8 cellular contexts compared by ENCODE assay signal in the genomic region with DNA sequence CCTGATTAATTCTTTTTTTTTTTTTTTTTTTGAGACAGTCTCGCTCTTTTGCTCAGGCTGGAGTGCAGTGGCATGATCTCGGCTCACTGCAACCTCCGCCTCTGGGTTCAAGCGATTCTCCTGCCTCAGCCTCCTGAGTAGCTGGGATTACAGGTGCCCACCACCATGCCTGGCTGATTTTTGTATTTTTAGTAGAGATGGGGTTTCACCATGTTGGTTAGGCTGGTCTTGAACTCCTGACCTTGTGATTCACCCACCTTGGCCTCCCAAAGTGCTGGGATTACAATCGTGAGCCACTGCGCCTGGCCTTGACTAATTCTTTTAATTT. TPM values are rescaled to one million over a fixed set of nuclear protein-coding genes. Genes with fewer than 3 reads are reported as not detected.
DNase-seq lines count a peak whose midpoint lies in the region; ATAC-seq, FAIRE-seq and TF ChIP-seq lines count a peak whose summit lies in the region.
"Not testable (repeated sequence)": the region's sequence is repeated elsewhere in the genome, so short reads cannot be mapped to it uniquely, and the experiment has no call there.

No MANE protein-coding gene starts in this region.

- POLR2A ChIA-PET in activated CD8-positive, alpha-beta T cell treated with anti-CD3 and anti-CD28 coated beads for 36 hours (lab: Charles Lee): interaction anchor here (0.8 to 6.9 kb wide), 6 partner anchors 9 to 44 kb away, joined by 3 to 43 read pairs (median 6); partner anchors contain the start of gene CDK5R1
- POLR2A ChIA-PET in GM12878 (lab: Charles Lee): interaction anchor here (0.5 to 4.2 kb wide), 12 partner anchors 10 to 84 kb away, joined by 3 to 106 read pairs (median 6); partner anchors contain the start of gene CDK5R1

- not testable (repeated sequence) for H4K20me1 ChIP-seq in BLaER1 treated with 17β-estradiol and CSF1 and Interleukin-3, amounts not matched to agents 10 nM and 100 nM; MM.1S (ENCODE audit: insufficient read depth, low read length); GM12878 (ENCODE audit: control insufficient read depth, insufficient read depth)

- peaks cover 30 to 99% (median 85%) of the 10 kb centered on the region in 10 experiments for H3K4me1 ChIP-seq in BLaER1 treated with 17β-estradiol and CSF1 and Interleukin-3, amounts not matched to agents 10 nM and 100 nM
- peaks cover 25% of the 10 kb centered on the region for H3K4me1 ChIP-seq in MM.1S (ENCODE audit: low read length)
- peaks cover 53% of the 10 kb centered on the region for H3K4me1 ChIP-seq in GM12878 (ENCODE audit: control insufficient read depth, insufficient read depth, low read length)

- H3K9me3 Mint-ChIP-seq in activated CD8-positive, alpha-beta T cell treated with anti-CD3 and anti-CD28 coated beads for 36 hours; activated naive CD4-positive, alpha-beta T cell treated with anti-CD3 and anti-CD28 coated beads for 36 hours; naive B cell; stimulated activated memory B cell treated with anti-CD40 and anti-IgM and Interleukin-4, amounts not matched to agents 10 μg/mL and 1 μg/mL and 100 μg/mL, for 72 hours: not testable (repeated sequence)

- not testable (repeated sequence) for H3K27me3 Mint-ChIP-seq in activated CD8-positive, alpha-beta T cell treated with anti-CD3 and anti-CD28 coated beads for 36 hours; activated naive CD4-positive, alpha-beta T cell treated with anti-CD3 and anti-CD28 coated beads for 36 hours (ENCODE audit: low read depth); naive B cell; stimulated activated memory B cell treated with anti-CD40 and anti-IgM and Interleukin-4, amounts not matched to agents 10 μg/mL and 1 μg/mL and 100 μg/mL, for 72 hours

- H3K4me3 Mint-ChIP-seq in activated CD8-positive, alpha-beta T cell treated with anti-CD3 and anti-CD28 coated beads for 36 hours; stimulated activated memory B cell treated with anti-CD40 and anti-IgM and Interleukin-4, amounts not matched to agents 10 μg/mL and 1 μg/mL and 100 μg/mL, for 72 hours: not testable (repeated sequence)
- H3K4me3 Mint-ChIP-seq in activated naive CD4-positive, alpha-beta T cell treated with anti-CD3 and anti-CD28 coated beads for 36 hours: peak overlapping the region; percentile 42
- H3K4me3 Mint-ChIP-seq in naive B cell: peak overlapping the region in 7 of 8 donors; percentile 53 to 89 (median 71)

- FAIRE-seq in GM12878 (lab: Jason Lieb, UNC): not testable (repeated sequence)

- H2AFZ ChIP-seq in MM.1S (ENCODE audit: low read length); GM12878 (ENCODE audit: control insufficient read depth, low read depth, low read length): not testable (repeated sequence)

- BruUV-seq in GM12878 (replicated peaks; lab: Mats Ljungman, UMichigan): not testable (repeated sequence)

- H3K36me3 ChIP-seq in BLaER1 treated with 17β-estradiol and CSF1 and Interleukin-3, amounts not matched to agents 10 nM and 100 nM; MM.1S (replicated peaks; ENCODE audit: insufficient read depth, low read length); WERI-Rb-1; GM12878 (ENCODE audit: control insufficient read depth in 2 of 2, insufficient read depth in 2 of 2, low read length in 1 of 2): not testable (repeated sequence)

- H3K4me2 ChIP-seq in BLaER1 treated with 17β-estradiol and CSF1 and Interleukin-3, amounts not matched to agents 10 nM and 100 nM: peak overlapping the region; percentile 31 to 76 (median 68); a peak in 21 of 22 replicates
- H3K4me2 ChIP-seq in MM.1S (ENCODE audit: low read depth, low read length) (peak overlapping the region; percentile 69; the same call in 1 of the 2 replicates), GM12878 (ENCODE audit: control insufficient read depth, insufficient read depth) (peak overlapping the region; percentile 44; the same call in 1 of the 2 replicates)

- H3K4me3 ChIP-seq in BLaER1 treated with 17β-estradiol and CSF1 and Interleukin-3, amounts not matched to agents 10 nM and 100 nM; MM.1S (ENCODE audit: low read length); WERI-Rb-1 (ENCODE audit: low read depth, low read length): not testable (repeated sequence)
- H3K4me3 ChIP-seq in GM12878: peak overlapping the region; percentile 19; the same call in 1 of the 2 replicates

- H3K36me3 Mint-ChIP-seq in activated CD8-positive, alpha-beta T cell treated with anti-CD3 and anti-CD28 coated beads for 36 hours (ENCODE audit: low read depth); activated naive CD4-positive, alpha-beta T cell treated with anti-CD3 and anti-CD28 coated beads for 36 hours (ENCODE audit: low read depth); naive B cell; stimulated activated memory B cell treated with anti-CD40 and anti-IgM and Interleukin-4, amounts not matched to agents 10 μg/mL and 1 μg/mL and 100 μg/mL, for 72 hours: not testable (repeated sequence)

- H3K9me2 ChIP-seq in MM.1S (replicated peaks; ENCODE audit: insufficient read depth, low read length): not testable (repeated sequence)

- not testable (repeated sequence) for DNase-seq in MM.1S; WERI-Rb-1; activated CD8-positive, alpha-beta T cell treated with anti-CD3 and anti-CD28 coated beads for 36 hours; activated naive CD4-positive, alpha-beta T cell treated with anti-CD3 and anti-CD28 coated beads for 36 hours; GM12878 (ENCODE audit: low read depth, low spot score); naive B cell

- peaks cover 63% of the 10 kb centered on the region for H3K4me1 Mint-ChIP-seq in activated CD8-positive, alpha-beta T cell treated with anti-CD3 and anti-CD28 coated beads for 36 hours (ENCODE audit: low read depth)
- H3K4me1 Mint-ChIP-seq in activated naive CD4-positive, alpha-beta T cell treated with anti-CD3 and anti-CD28 coated beads for 36 hours (ENCODE audit: low read depth): peaks cover 68% of the 10 kb centered on the region
- H3K4me1 Mint-ChIP-seq in naive B cell: peaks cover 47 to 90% (median 71%) of the 10 kb centered on the region in 3 donors
- H3K4me1 Mint-ChIP-seq in stimulated activated memory B cell treated with anti-CD40 and anti-IgM and Interleukin-4, amounts not matched to agents 10 μg/mL and 1 μg/mL and 100 μg/mL, for 72 hours: peaks cover 75% of the 10 kb centered on the region

- peak overlapping the region; percentile 98 for H3K27ac Mint-ChIP-seq in activated CD8-positive, alpha-beta T cell treated with anti-CD3 and anti-CD28 coated beads for 36 hours
- peak overlapping the region; percentile 99 for H3K27ac Mint-ChIP-seq in activated naive CD4-positive, alpha-beta T cell treated with anti-CD3 and anti-CD28 coated beads for 36 hours
- H3K27ac Mint-ChIP-seq in naive B cell: peak overlapping the region in 5 of 6 donors; percentile 78 to 99 (median 99)
- peak overlapping the region; percentile 83 for H3K27ac Mint-ChIP-seq in stimulated activated memory B cell treated with anti-CD40 and anti-IgM and Interleukin-4, amounts not matched to agents 10 μg/mL and 1 μg/mL and 100 μg/mL, for 72 hours

- peaks cover 18% of the 10 kb centered on the region for H3F3A ChIP-seq in MM.1S (ENCODE audit: insufficient read depth, low read length)

- ATAC-seq in activated CD8-positive, alpha-beta T cell treated with anti-CD3 and anti-CD28 coated beads for 36 hours; GM12878; naive B cell (ENCODE audit: low read depth in 2 of 2); stimulated activated memory B cell treated with anti-CD40 and anti-IgM and Interleukin-4, amounts not matched to agents 10 μg/mL and 1 μg/mL and 100 μg/mL, for 72 hours: not testable (repeated sequence)

- in situ Hi-C loops in GM12878 (cut with MboI): not testable (repeated sequence)

- peak overlapping the region in 5 of 11 experiments; percentile 9 to 54 (median 29); a peak in 6 of 22 replicates for H3K9ac ChIP-seq in BLaER1 treated with 17β-estradiol and CSF1 and Interleukin-3, amounts not matched to agents 10 nM and 100 nM
- H3K9ac ChIP-seq in MM.1S (ENCODE audit: low read length): not testable (repeated sequence)
- peak overlapping the region; percentile 72 for H3K9ac ChIP-seq in GM12878 (ENCODE audit: control insufficient read depth, insufficient read depth, low read length)

- TF ChIP-seq POLR2A in GM12878 (IDR thresholded peaks at IDR 0.05; ENCODE audit: low read depth, low read length): not testable (repeated sequence)

- intact Hi-C loops in activated CD8-positive, alpha-beta T cell treated with anti-CD3 and anti-CD28 coated beads for 36 hours (cut with micrococcal nuclease): loop anchor here (5.0 kb wide), 1 partner anchor 37 kb away; the partner anchor contains the start of gene CDK5R1
- intact Hi-C loops in activated naive CD4-positive, alpha-beta T cell treated with anti-CD3 and anti-CD28 coated beads for 36 hours (cut with micrococcal nuclease): loop anchor here (1.0 to 5.0 kb wide), 6 partner anchors 33 to 1202 kb away; partner anchors contain the start of genes EVI2A and MYO1D
- intact Hi-C loops in GM12878 (cut with micrococcal nuclease; ENCODE audit: unreplicated experiment): loop anchor here (1.0 kb wide), 1 partner anchor 35 kb away; no protein-coding TSS in a partner anchor

- not testable (repeated sequence) for TF ChIP-seq EP300 in GM12878 (IDR thresholded peaks at IDR 0.05; ENCODE audit: borderline replicate concordance in 1 of 2, control insufficient read depth in 1 of 2, low read depth in 2 of 2, low read length in 2 of 2)

- WGBS in GM12878 (ENCODE audit: insufficient coverage, insufficient replicate concordance, low lambda C conversion rate, missing lambda C conversion rate): 11% methylated on average over 4 of the region's 6 CpGs

- peak overlapping the region in 7 of 11 experiments; percentile 3 to 75 (median 64); a peak in 13 of 22 replicates for H3K27ac ChIP-seq in BLaER1 treated with 17β-estradiol and CSF1 and Interleukin-3, amounts not matched to agents 10 nM and 100 nM
- not testable (repeated sequence) for H3K27ac ChIP-seq in MM.1S (ENCODE audit: low read length)
- peak overlapping the region; percentile 13 for H3K27ac ChIP-seq in WERI-Rb-1
- H3K27ac ChIP-seq in GM12878 (ENCODE audit: control insufficient read depth, insufficient read depth): peak overlapping the region; percentile 97

- not testable (repeated sequence) for H3K79me2 ChIP-seq in MM.1S (ENCODE audit: low read length); GM12878 (ENCODE audit: control insufficient read depth, insufficient read depth, low read length)

- H3K9me3 ChIP-seq in BLaER1 treated with 17β-estradiol and CSF1 and Interleukin-3, amounts not matched to agents 10 nM and 100 nM (replicated peaks in 1 of 11); MM.1S (replicated peaks; ENCODE audit: insufficient read depth, low read length); WERI-Rb-1 (ENCODE audit: severe bottlenecking); GM12878 (replicated peaks; ENCODE audit: control insufficient read depth, insufficient read depth, low read length): not testable (repeated sequence)

- SMC1A ChIA-PET in GM12878 (lab: Charles Lee; ENCODE audit: uncharacterized antibody, unreplicated experiment): interaction anchor here (0.8 to 12.9 kb wide), 19 partner anchors 8 to 306 kb away, joined by 3 to 237 read pairs (median 11); partner anchors contain the start of gene CDK5R1

- CTCF ChIA-PET in activated CD8-positive, alpha-beta T cell treated with anti-CD3 and anti-CD28 coated beads for 36 hours (lab: Charles Lee): interaction anchor here (1.0 to 4.2 kb wide), 7 partner anchors 13 to 80 kb away, joined by 3 to 42 read pairs (median 6); partner anchors contain the start of genes CDK5R1 and PSMD11
- CTCF ChIA-PET in activated naive CD4-positive, alpha-beta T cell treated with anti-CD3 and anti-CD28 coated beads for 36 hours (lab: Charles Lee): interaction anchor here (0.6 to 1.8 kb wide), 11 partner anchors 9 to 353 kb away, joined by 3 to 6 read pairs (median 4); partner anchors contain the start of gene CDK5R1
- CTCF ChIA-PET in GM12878 (lab: Yijun Ruan, JAX): interaction anchor here (1.1 to 7.4 kb wide), 11 partner anchors 9 to 352 kb away, joined by 3 to 83 read pairs (median 8); partner anchors contain the start of genes CDK5R1 and MYO1D

- TF ChIP-seq RAD21 in GM12878 (IDR thresholded peaks at IDR 0.05; ENCODE audit: insufficient read depth, low read depth, low read length): not testable (repeated sequence)

- RAD21 ChIA-PET in GM12878 (lab: Charles Lee; ENCODE audit: unreplicated experiment): interaction anchor here (0.8 to 19.5 kb wide), 19 partner anchors 9 to 307 kb away, joined by 3 to 543 read pairs (median 7); partner anchors contain the start of genes CDK5R1 and PSMD11

- TF ChIP-seq CTCF in MM.1S (IDR thresholded peaks at IDR 0.05; ENCODE audit: low read length); WERI-Rb-1 (IDR thresholded peaks at IDR 0.05; ENCODE audit: low read depth, low read length); activated CD8-positive, alpha-beta T cell treated with anti-CD3 and anti-CD28 coated beads for 36 hours (IDR thresholded peaks at IDR 0.05); GM12878 (IDR thresholded peaks at IDR 0.05 in 2 of 3, conservative IDR thresholded peaks at IDR 0.05 in 1 of 3; ENCODE audit: control insufficient read depth in 2 of 3, extremely low read depth in 1 of 3, insufficient read depth in 1 of 3, low read depth in 3 of 3, low read length in 3 of 3): not testable (repeated sequence)

- not testable (repeated sequence) for H3K27me3 ChIP-seq in BLaER1 treated with 17β-estradiol and CSF1 and Interleukin-3, amounts not matched to agents 10 nM and 100 nM; MM.1S (replicated peaks; ENCODE audit: insufficient read depth, low read length); WERI-Rb-1 (ENCODE audit: insufficient read depth, low read depth, severe bottlenecking); GM12878 (replicated peaks in 1 of 2; ENCODE audit: control insufficient read depth in 2 of 2, insufficient read depth in 2 of 2, low read length in 1 of 2)

RNA-seq across cellular contexts. Expression of gene CDK5R1, which starts 37.7 kb away (rescaled TPM):
- total RNA-seq in activated CD8-positive, alpha-beta T cell treated with anti-CD3 and anti-CD28 coated beads for 36 hours: 10 to 100 TPM; 10.2 to 10.5 TPM
- 10 to 100 TPM; 50.6 to 52.1 TPM for total RNA-seq in activated naive CD4-positive, alpha-beta T cell treated with anti-CD3 and anti-CD28 coated beads for 36 hours
- 67.1 and 71.0 TPM in 2 replicates for total RNA-seq in GM12878 (2013; cell fraction: nucleolus; rRNA removed)
- total RNA-seq in GM12878 (2014; rRNA removed) (17.5 and 17.8 TPM in 2 replicates), GM12878 (2014; rRNA removed; fragmentation: Illumina TruSeq; extraction: Trizol) (11.4 and 11.9 TPM in 2 replicates), GM12878 (2021) (26.7 and 27.3 TPM in 2 replicates)
- polyA plus RNA-seq in GM12878 (2011; ENCODE audit: low read depth): 9.5 TPM
- polyA plus RNA-seq in GM12878 (2011; rRNA removed) (28.3 and 37.5 TPM in 2 replicates), GM12878 (2014; fragmentation: Illumina TruSeq; extraction: Trizol) (10.9 and 12.9 TPM in 2 replicates), GM12878 (2014; fragmentation: Nextera tagmentation; extraction: Ambion mirVana) (1 to 10 TPM; 1.1 to 2.4 TPM), GM12878 (2014; rRNA removed) (14.2 and 14.5 TPM in 2 replicates), GM12878 (2016; fragmentation: Nextera tagmentation; extraction: Ambion mirVana) (1 to 10 TPM; 5.3 to 6.4 TPM), naive B cell (ENCODE audit: low read depth in 6 of 6) (10 to 100 TPM in 1 of 6 donors, 1 to 10 TPM in 5; 2.7 to 11.5 (median 4.2) TPM)
- polyA plus RNA-seq in GM12878 (2011; cell fraction: cytosol; rRNA removed): 29.2 and 33.4 TPM in 2 replicates
- 72.0 and 77.8 TPM in 2 replicates for polyA plus RNA-seq in GM12878 (2011; cell fraction: nucleus; rRNA removed)
- polyA plus RNA-seq in GM12878 (2012): 15.5 and 24.1 TPM in 2 replicates
- polyA minus RNA-seq in GM12878 (2011; rRNA and poly(A)+ RNA removed): 19.8 and 36.6 TPM in 2 replicates
- polyA minus RNA-seq in GM12878 (2011; cell fraction: cytosol; rRNA and poly(A)+ RNA removed): 25.1 and 31.9 TPM in 2 replicates
- 35.2 and 48.9 TPM in 2 replicates for polyA minus RNA-seq in GM12878 (2011; cell fraction: nucleus; rRNA and poly(A)+ RNA removed)
